Comparison of ENCODE assay signal across 15 cellular contexts in the genomic region with DNA sequence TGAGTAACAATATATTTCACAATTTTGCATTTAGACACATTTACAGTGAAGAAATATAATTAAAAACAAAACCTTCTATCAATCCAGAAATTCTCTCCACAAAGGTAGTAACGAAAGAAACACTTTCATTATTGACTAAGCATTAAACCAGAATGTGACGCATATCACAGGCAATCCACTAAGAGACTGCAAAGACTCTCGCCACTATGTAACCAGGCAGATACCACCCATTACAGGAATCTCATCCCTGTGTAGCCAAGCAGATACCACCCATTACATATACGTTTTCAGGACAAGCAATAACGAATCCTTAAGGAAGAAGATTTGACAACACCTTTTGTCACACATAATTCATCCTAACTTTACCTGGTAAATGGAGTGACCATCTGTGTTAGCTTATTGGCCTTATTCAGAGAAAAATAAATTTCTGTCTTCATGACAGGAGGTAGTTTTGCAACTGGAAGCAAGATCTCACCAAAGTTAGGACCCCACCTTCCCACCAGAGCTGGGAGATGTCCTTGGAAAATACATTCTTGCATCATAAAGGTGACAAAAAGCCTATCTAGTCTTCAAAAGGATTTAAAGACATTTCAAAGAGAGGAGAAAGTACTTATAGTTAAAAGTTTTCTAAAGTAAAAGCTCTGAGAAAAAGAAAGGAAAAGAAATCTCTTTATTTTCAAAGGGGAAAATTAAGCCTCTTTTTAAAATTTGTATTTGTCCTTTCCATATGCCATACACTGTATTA. TPM values are rescaled to one million over a fixed set of nuclear protein-coding genes. Genes with fewer than 3 reads are reported as not detected.
"Had no signal": no experiment of that assay in that cellular context is flagged by ENCODE, and none has a peak within 500 bp of the region (broad histone marks: within the 10 kb centered on the region; RNA-seq: fewer than 3 reads in every experiment).

No MANE protein-coding gene starts in this region.

- H3K27me3 Mint-ChIP-seq: activated CD4-positive, alpha-beta T cell treated with anti-CD3 and anti-CD28 coated beads, Interleukin-2, amount 10 ng/mL, durations not matched to agents 7 days and 5 days; activated naive CD8-positive, alpha-beta T cell treated with anti-CD3 and anti-CD28 coated beads, Interleukin-2, amount 50 U/mL, for 24 hours had no signal

- H3K27ac ChIP-seq: dorsolateral prefrontal cortex, spleen had no signal

- H3K9me3 Mint-ChIP-seq: activated CD4-positive, alpha-beta T cell treated with anti-CD3 and anti-CD28 coated beads, Interleukin-2, amount 10 ng/mL, durations not matched to agents 7 days and 5 days; activated naive CD4-positive, alpha-beta T cell treated with anti-CD3 and anti-CD28 coated beads for 36 hours; activated naive CD8-positive, alpha-beta T cell treated with anti-CD3 and anti-CD28 coated beads, Interleukin-2, amount 50 U/mL, for 24 hours; T-helper 2 cell treated with Interferon-gamma antibody and Interleukin-4, amounts not matched to agents 5 μg/mL and 100 μg/mL, for 36 hours had no signal

- H3K27ac Mint-ChIP-seq: activated CD4-positive, alpha-beta T cell treated with anti-CD3 and anti-CD28 coated beads, Interleukin-2, amount 10 ng/mL, durations not matched to agents 7 days and 5 days; activated naive CD4-positive, alpha-beta T cell treated with anti-CD3 and anti-CD28 coated beads for 36 hours; activated naive CD8-positive, alpha-beta T cell treated with anti-CD3 and anti-CD28 coated beads, Interleukin-2, amount 50 U/mL, for 24 hours; T-helper 2 cell treated with Interferon-gamma antibody and Interleukin-4, amounts not matched to agents 5 μg/mL and 100 μg/mL, for 36 hours had no signal

- H3K4me3 ChIP-seq: dorsolateral prefrontal cortex, ovary, spleen had no signal

- DNase-seq: activated CD4-positive, alpha-beta T cell treated with anti-CD3 and anti-CD28 coated beads, Interleukin-2, amount 10 ng/mL, durations not matched to agents 7 days and 5 days; activated CD4-positive, CD25-positive, alpha-beta regulatory T cell; activated CD8-positive, alpha-beta memory T cell treated with anti-CD3 and anti-CD28 coated beads for 24 hours; activated naive CD4-positive, alpha-beta T cell treated with anti-CD3 and anti-CD28 coated beads for 36 hours; activated naive CD8-positive, alpha-beta T cell treated with anti-CD3 and anti-CD28 coated beads, Interleukin-2, amount 50 U/mL, for 24 hours; activated T-cell treated with anti-CD3 and anti-CD28 coated beads for 4 hours; dorsolateral prefrontal cortex; hippocampal formation; ovary; spleen; stimulated activated CD4-positive, alpha-beta T cell treated with anti-CD3 and anti-CD28 coated beads, Interleukin-1b, Interleukin-23, amount 100 ng/mL, for 48 hours; SW 1271 had no signal

- H3K4me1 Mint-ChIP-seq: activated CD4-positive, alpha-beta T cell treated with anti-CD3 and anti-CD28 coated beads, Interleukin-2, amount 10 ng/mL, durations not matched to agents 7 days and 5 days; activated naive CD8-positive, alpha-beta T cell treated with anti-CD3 and anti-CD28 coated beads, Interleukin-2, amount 50 U/mL, for 24 hours had no signal

- ATAC-seq: activated naive CD8-positive, alpha-beta T cell treated with anti-CD3 and anti-CD28 coated beads, Interleukin-2, amount 50 U/mL, for 24 hours; sciatic nerve had no signal

- H3K9me3 ChIP-seq: ascending aorta, ovary, spleen had no signal

- H3K27me3 ChIP-seq: ascending aorta, dorsolateral prefrontal cortex, ovary, spleen had no signal

- H3K36me3 ChIP-seq: ascending aorta, ovary, spleen had no signal

- H3K4me3 Mint-ChIP-seq: activated CD4-positive, alpha-beta T cell treated with anti-CD3 and anti-CD28 coated beads, Interleukin-2, amount 10 ng/mL, durations not matched to agents 7 days and 5 days; activated naive CD4-positive, alpha-beta T cell treated with anti-CD3 and anti-CD28 coated beads for 36 hours; activated naive CD8-positive, alpha-beta T cell treated with anti-CD3 and anti-CD28 coated beads, Interleukin-2, amount 50 U/mL, for 24 hours; T-helper 2 cell treated with Interferon-gamma antibody and Interleukin-4, amounts not matched to agents 5 μg/mL and 100 μg/mL, for 36 hours had no signal

RNA-seq across cellular contexts. Expression of gene LRRC17, which starts 30.8 kb away (rescaled TPM):
- total RNA-seq: activated naive CD4-positive, alpha-beta T cell treated with anti-CD3 and anti-CD28 coated beads for 36 hours had no signal
